ENCODE assay signal across 20 cellular contexts in genomic region chr5:62627121-62627520, GRCh38. TPM values are rescaled to one million over a fixed set of nuclear protein-coding genes. Genes with fewer than 3 reads are reported as not detected.
A peak's percentile ranks its signal among the peaks of the same experiment; 100 is the strongest.
DNase-seq lines count a peak whose midpoint lies in the region; ATAC-seq and TF ChIP-seq lines count a peak whose summit lies in the region.
"Had no signal": no experiment of that assay in that cellular context is flagged by ENCODE, and none has a peak within 500 bp of the region (broad histone marks: within the 10 kb centered on the region; RNA-seq: fewer than 3 reads in every experiment).

No MANE protein-coding gene starts in this region.

- H3K4me3 Mint-ChIP-seq in WTC11 = peak overlapping the region; percentile 32
- H3K4me3 Mint-ChIP-seq: B cell, CD14-positive monocyte had no signal

- H3K27ac ChIP-seq in cardiac muscle cell (peak overlapping the region; percentile 3), right atrium auricular region (no peak overlapping the region), iPS-20b (ENCODE audit: low read length) (no peak overlapping the region)
- H3K27ac ChIP-seq: Peyer's patch, SJCRH30 had no signal

- H3K36me3 ChIP-seq in cardiac muscle cell = peaks cover 3% of the 10 kb centered on the region
- H3K36me3 ChIP-seq in right atrium auricular region = peaks cover 13% of the 10 kb centered on the region
- H3K36me3 ChIP-seq in iPS-20b (ENCODE audit: insufficient read depth, low read depth, low read length) = peaks cover 20% of the 10 kb centered on the region; the same call in 1 of the 2 replicates

- no peak for TF ChIP-seq CTCF in cardiac muscle cell (IDR thresholded peaks at IDR 0.05; ENCODE audit: low read depth, low read length)
- no peak for TF ChIP-seq CTCF in right atrium auricular region (IDR thresholded peaks at IDR 0.05)
- no peak for TF ChIP-seq CTCF in WTC11 (IDR thresholded peaks at IDR 0.05)

- DNase-seq in cardiac muscle cell (ENCODE audit: low read depth in 1 of 2, low spot score in 1 of 2) (no peak), right atrium auricular region (ENCODE audit: low spot score) (no peak), WTC11 (ENCODE audit: low spot score) (no peak), ureter (ENCODE audit: low spot score) (no peak), HK-2 (ENCODE audit: unreplicated experiment) (no peak), NCI-H774 (lab: John Stamatoyannopoulos, UW) (no peak)
- DNase-seq: 8988T, GF-D8, KG1, NCI-H1092 treated with DMSO at 0.1 percent for 48 hours, NCI-H1436 treated with DMSO at 0.1 percent for 48 hours, NCI-H1930, NCI-H345, NCI-H524 treated with DMSO at 0.1 percent for 48 hours, Peyer's patch, SJCRH30 had no signal

- H3K4me1 ChIP-seq in cardiac muscle cell (ENCODE audit: low read depth) = peaks cover 8% of the 10 kb centered on the region
- H3K4me1 ChIP-seq in right atrium auricular region = no peaks in the 10 kb centered on the region
- peaks cover 20% of the 10 kb centered on the region for H3K4me1 ChIP-seq in iPS-20b (ENCODE audit: insufficient read depth, low read length)
- H3K4me1 ChIP-seq: Peyer's patch, SJCRH30 had no signal

- H3K27me3 ChIP-seq in cardiac muscle cell = no peaks in the 10 kb centered on the region
- H3K27me3 ChIP-seq in right atrium auricular region = no peaks in the 10 kb centered on the region
- no peaks in the 10 kb centered on the region for H3K27me3 ChIP-seq in iPS-20b (ENCODE audit: insufficient read depth, low read length)
- H3K27me3 ChIP-seq: Peyer's patch, SJCRH30 had no signal

- H3K9me3 Mint-ChIP-seq in WTC11 = no peaks in the 10 kb centered on the region
- H3K9me3 Mint-ChIP-seq: CD14-positive monocyte had no signal

- POLR2A ChIA-PET in WTC11 (lab: Charles Lee) = no interaction called here

- H3K9me3 ChIP-seq in cardiac muscle cell (ENCODE audit: low read depth) (no peaks in the 10 kb centered on the region), right atrium auricular region (no peaks in the 10 kb centered on the region), iPS-20b (ENCODE audit: insufficient read depth, low read depth, low read length) (no peaks in the 10 kb centered on the region)
- H3K9me3 ChIP-seq: Peyer's patch, SJCRH30 had no signal

- peaks cover 46% of the 10 kb centered on the region for H3K4me1 Mint-ChIP-seq in WTC11
- H3K4me1 Mint-ChIP-seq: B cell, CD14-positive monocyte had no signal

- CTCF ChIA-PET in WTC11 (lab: Charles Lee) = interaction anchor here (0.7 to 1.3 kb wide), 4 partner anchors 41 to 183 kb away, joined by 3 read pairs; no protein-coding TSS in a partner anchor

- H3K27ac Mint-ChIP-seq in WTC11 = peak overlapping the region; percentile 54; the same call in 1 of the 2 replicates
- H3K27ac Mint-ChIP-seq: B cell had no signal

- H3K27me3 Mint-ChIP-seq in WTC11 (ENCODE audit: low read depth) = no peaks in the 10 kb centered on the region
- H3K27me3 Mint-ChIP-seq: B cell had no signal

- peak; percentile 42 for ATAC-seq in WTC11
- ATAC-seq in GM18907 (IDR thresholded peaks at IDR 0.05; ENCODE audit: unreplicated experiment) = no peak

- H3K9ac ChIP-seq in iPS-20b (ENCODE audit: low read depth, low read length) = peak overlapping the region; percentile 5; the same call in 1 of the 2 replicates

- H3K36me3 Mint-ChIP-seq in WTC11 = peaks cover 16% of the 10 kb centered on the region; the same call in 1 of the 2 replicates

- H3K4me3 ChIP-seq in cardiac muscle cell (no peak overlapping the region), right atrium auricular region (no peak overlapping the region), iPS-20b (ENCODE audit: low read length) (peak overlapping the region; percentile 4; the same call in 1 of the 2 replicates)
- H3K4me3 ChIP-seq: Peyer's patch, SJCRH30 had no signal

TF ChIP-seq in WTC11, 78 proteins besides CTCF, POLR2A, EP300 and RAD21:
- no peak for TF ChIP-seq ZBTB21 (CRISPR knock-in tag; IDR thresholded peaks at IDR 0.05; ENCODE audit: borderline replicate concordance)
- no peak for TF ChIP-seq ZNF416 (CRISPR knock-in tag; IDR thresholded peaks at IDR 0.05)
- TF ChIP-seq ZNF317 (CRISPR knock-in tag; IDR thresholded peaks at IDR 0.05; ENCODE audit: borderline replicate concordance, low read depth) = no peak
- no peak for TF ChIP-seq ZNF232 (CRISPR knock-in tag; IDR thresholded peaks at IDR 0.05)
- TF ChIP-seq CDX4 (CRISPR knock-in tag; IDR thresholded peaks at IDR 0.05; ENCODE audit: borderline replicate concordance) = no peak
TF ChIP-seq in WTC11: peak in this region for 0.

RNA-seq across cellular contexts. Expression of gene LRRC70, which starts 48.5 kb away (rescaled TPM):
- total RNA-seq in cardiac muscle cell (0.14 and 0.54 TPM in 2 replicates), right atrium auricular region (1 to 10 TPM; 1.9 to 2.1 TPM), WTC11 (2021) (0.37 to 0.44 TPM (median 0.44 TPM) in 3 replicates), ureter (5.9 TPM)
- polyA plus RNA-seq in cardiac muscle cell = 0.68 TPM in 1 of 2 replicates, not detected in the other
